Comparison of ENCODE assay signal across 24 cellular contexts in the genomic region with DNA sequence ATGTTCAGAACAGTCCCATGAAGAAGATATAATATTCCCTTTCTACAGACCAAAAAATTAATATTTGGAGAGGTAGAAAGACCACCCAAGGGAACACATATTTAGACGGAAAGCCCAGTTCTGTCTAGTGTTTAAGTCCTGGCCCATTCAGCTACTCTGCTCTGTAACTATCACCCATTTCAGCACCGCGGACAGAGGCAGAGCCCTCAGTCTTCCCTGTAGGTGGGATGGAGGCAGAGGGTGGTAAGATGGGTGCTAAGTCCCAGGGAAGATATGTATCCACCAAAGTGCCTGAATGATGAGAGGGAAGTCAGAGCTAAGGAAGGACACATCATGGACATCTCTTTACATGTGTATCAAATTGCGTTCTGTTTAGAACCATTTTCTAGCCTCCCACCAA. TPM values are rescaled to one million over a fixed set of nuclear protein-coding genes. Genes with fewer than 3 reads are reported as not detected.
DNase-seq lines count a peak whose midpoint lies in the region; ATAC-seq and FAIRE-seq lines count a peak whose summit lies in the region.
"Had no signal": no experiment of that assay in that cellular context is flagged by ENCODE, and none has a peak within 500 bp of the region (broad histone marks: within the 10 kb centered on the region; RNA-seq: fewer than 3 reads in every experiment).

No MANE protein-coding gene starts in this region.

- DNase-seq in activated naive CD4-positive, alpha-beta T cell treated with anti-CD3 and anti-CD28 coated beads, Interleukin-2, amount 10 ng/mL, durations not matched to agents 7 days and 5 days: peak; percentile 47
- no peak for DNase-seq in activated naive CD4-positive, alpha-beta T cell treated with Interleukin-2 at 50 U/mL for 16 hours
- DNase-seq in Karpas-422: peak; percentile 61
- peak; percentile 30 for DNase-seq in activated CD8-positive, alpha-beta T cell treated with anti-CD3 and anti-CD28 coated beads, Interleukin-2, amount 10 ng/mL, durations not matched to agents 7 days and 5 days
- DNase-seq in neuronal stem cell (ENCODE audit: low spot score): peak; percentile 57
- no peak for DNase-seq in GM19239 (ENCODE audit: insufficient read length, low spot score)
- DNase-seq: activated gamma-delta T cell; brain microvascular endothelial cell; COR-L47; GF-D8; heart left ventricle; HFFc6; kidney glomerular epithelial cell; NCI-H146; NCI-H2227 treated with DMSO at 0.1 percent for 48 hours; NK-92 treated with Interleukin-12 subunit alpha and Interleukin-12 subunit beta, amount 100 ng/mL, for 24 hours; pancreas; SIG-M5; stimulated activated naive CD4-positive, alpha-beta T cell treated with Interleukin-2 at 50 U/mL for 16 hours; T-helper 9 cell had no signal

- H2AFZ ChIP-seq in Karpas-422 (ENCODE audit: low read length): no peak overlapping the region
- H2AFZ ChIP-seq in neuronal stem cell (ENCODE audit: low read length): no peak overlapping the region

- 0 out of 2 replicates have a peak, but pooled peaks cover 3% of the 10 kb centered on the region for H4K20me1 ChIP-seq in Karpas-422 (ENCODE audit: insufficient read depth, low read depth, low read length)

- no peak overlapping the region for H3K23ac ChIP-seq in neuronal stem cell (ENCODE audit: low read depth, low read length, poor library complexity)

- CTCF ChIA-PET in activated naive CD4-positive, alpha-beta T cell treated with anti-CD3 and anti-CD28 coated beads, Interleukin-2, amount 10 ng/mL, durations not matched to agents 7 days and 5 days (lab: Charles Lee): no interaction called here
- CTCF ChIA-PET in activated CD8-positive, alpha-beta T cell treated with anti-CD3 and anti-CD28 coated beads, Interleukin-2, amount 10 ng/mL, durations not matched to agents 7 days and 5 days (lab: Charles Lee): no interaction called here

- no CpG with 5 or more reads among the region's 4 CpGs for WGBS in neuronal stem cell (ENCODE audit: extremely low coverage in 2 of 2, insufficient read length in 2 of 2, insufficient replicate concordance in 1 of 2), 2 donors

- H3K27ac ChIP-seq in Karpas-422 (ENCODE audit: low read length): no peak overlapping the region
- H3K27ac ChIP-seq in neuronal stem cell (replicated peaks; ENCODE audit: low read length): no peak overlapping the region
- H3K27ac ChIP-seq: brain microvascular endothelial cell, heart left ventricle, pancreas had no signal

- H2BK5ac ChIP-seq in neuronal stem cell (ENCODE audit: low read length): no peak overlapping the region

- H3K27ac Mint-ChIP-seq in activated naive CD4-positive, alpha-beta T cell treated with anti-CD3 and anti-CD28 coated beads, Interleukin-2, amount 10 ng/mL, durations not matched to agents 7 days and 5 days: no peak overlapping the region
- no peak overlapping the region for H3K27ac Mint-ChIP-seq in activated CD8-positive, alpha-beta T cell treated with anti-CD3 and anti-CD28 coated beads, Interleukin-2, amount 10 ng/mL, durations not matched to agents 7 days and 5 days
- H3K27ac Mint-ChIP-seq: HFFc6, IgD-negative memory B cell had no signal

- no peaks in the 10 kb centered on the region for H3K9me2 ChIP-seq in Karpas-422 (replicated peaks; ENCODE audit: insufficient read depth, low read length)

- H3K4me2 ChIP-seq in Karpas-422 (ENCODE audit: low read depth, low read length, poor library complexity, severe bottlenecking): no peak overlapping the region
- H3K4me2 ChIP-seq in neuronal stem cell (ENCODE audit: insufficient read depth, low read length, poor library complexity, severe bottlenecking): no peak overlapping the region

- no peak overlapping the region for H4K91ac ChIP-seq in neuronal stem cell (ENCODE audit: low read depth, low read length, poor library complexity)

- no peak overlapping the region for H2AK5ac ChIP-seq in neuronal stem cell (ENCODE audit: low read depth, low read length)

- H3K18ac ChIP-seq in neuronal stem cell (ENCODE audit: low read length): no peak overlapping the region

- H3K4me1 Mint-ChIP-seq in activated naive CD4-positive, alpha-beta T cell treated with anti-CD3 and anti-CD28 coated beads, Interleukin-2, amount 10 ng/mL, durations not matched to agents 7 days and 5 days: no peaks in the 10 kb centered on the region
- no peaks in the 10 kb centered on the region for H3K4me1 Mint-ChIP-seq in activated CD8-positive, alpha-beta T cell treated with anti-CD3 and anti-CD28 coated beads, Interleukin-2, amount 10 ng/mL, durations not matched to agents 7 days and 5 days (ENCODE audit: low read depth)

- H3K36me3 ChIP-seq in Karpas-422 (ENCODE audit: insufficient read depth, low read length): no peaks in the 10 kb centered on the region
- H3K36me3 ChIP-seq in neuronal stem cell (replicated peaks in 1 of 2; ENCODE audit: control insufficient read depth in 2 of 2, insufficient read depth in 2 of 2, low read length in 2 of 2): no peaks in the 10 kb centered on the region
- H3K36me3 ChIP-seq: brain microvascular endothelial cell, heart left ventricle, pancreas had no signal

- H3K4ac ChIP-seq in neuronal stem cell (ENCODE audit: low read length): no peak overlapping the region

- no peak overlapping the region for H4K8ac ChIP-seq in neuronal stem cell (ENCODE audit: low read depth, low read length)

- H3K36me3 Mint-ChIP-seq in activated naive CD4-positive, alpha-beta T cell treated with anti-CD3 and anti-CD28 coated beads, Interleukin-2, amount 10 ng/mL, durations not matched to agents 7 days and 5 days: no peaks in the 10 kb centered on the region
- no peaks in the 10 kb centered on the region for H3K36me3 Mint-ChIP-seq in activated CD8-positive, alpha-beta T cell treated with anti-CD3 and anti-CD28 coated beads, Interleukin-2, amount 10 ng/mL, durations not matched to agents 7 days and 5 days (ENCODE audit: low read depth)
- H3K36me3 Mint-ChIP-seq: IgD-negative memory B cell had no signal

- POLR2A ChIA-PET in activated CD8-positive, alpha-beta T cell treated with anti-CD3 and anti-CD28 coated beads, Interleukin-2, amount 10 ng/mL, durations not matched to agents 7 days and 5 days (lab: Charles Lee): no interaction called here

- H2BK12ac ChIP-seq in neuronal stem cell (ENCODE audit: low read length): no peak overlapping the region

- no peak overlapping the region for H2BK120ac ChIP-seq in neuronal stem cell (ENCODE audit: low read depth, low read length)

- H3K9ac ChIP-seq in Karpas-422 (ENCODE audit: low read length): no peak overlapping the region
- H3K9ac ChIP-seq in neuronal stem cell (ENCODE audit: low read depth, low read length, poor library complexity): no peak overlapping the region

- H3K4me3 ChIP-seq in Karpas-422 (ENCODE audit: low read length): no peak overlapping the region
- H3K4me3 ChIP-seq in neuronal stem cell (ENCODE audit: low read length in 2 of 2): no peak overlapping the region
- H3K4me3 ChIP-seq: heart left ventricle, pancreas had no signal

- peaks cover 2% of the 10 kb centered on the region for H3K79me1 ChIP-seq in neuronal stem cell (ENCODE audit: low read depth, low read length)

- H3K4me3 Mint-ChIP-seq in activated naive CD4-positive, alpha-beta T cell treated with anti-CD3 and anti-CD28 coated beads, Interleukin-2, amount 10 ng/mL, durations not matched to agents 7 days and 5 days: no peak overlapping the region
- no peak overlapping the region for H3K4me3 Mint-ChIP-seq in activated CD8-positive, alpha-beta T cell treated with anti-CD3 and anti-CD28 coated beads, Interleukin-2, amount 10 ng/mL, durations not matched to agents 7 days and 5 days
- H3K4me3 Mint-ChIP-seq: HFFc6, IgD-negative memory B cell had no signal

- H3K4me1 ChIP-seq in Karpas-422 (ENCODE audit: low read length) (no peaks in the 10 kb centered on the region), neuronal stem cell (ENCODE audit: control insufficient read depth in 2 of 2, insufficient read depth in 1 of 2, low read depth in 1 of 2, low read length in 2 of 2) (no peaks in the 10 kb centered on the region)
- H3K4me1 ChIP-seq: heart left ventricle, pancreas had no signal

- no peak for ATAC-seq in activated CD8-positive, alpha-beta T cell treated with anti-CD3 and anti-CD28 coated beads, Interleukin-2, amount 10 ng/mL, durations not matched to agents 7 days and 5 days
- ATAC-seq in HG02623 (IDR thresholded peaks at IDR 0.05; ENCODE audit: unreplicated experiment) (no peak), HG02642 (IDR thresholded peaks at IDR 0.05; ENCODE audit: poor library complexity, unreplicated experiment) (no peak)
- ATAC-seq: heart left ventricle, pancreas had no signal

- no peaks in the 10 kb centered on the region for H3K9me3 Mint-ChIP-seq in activated naive CD4-positive, alpha-beta T cell treated with anti-CD3 and anti-CD28 coated beads, Interleukin-2, amount 10 ng/mL, durations not matched to agents 7 days and 5 days
- H3K9me3 Mint-ChIP-seq in activated CD8-positive, alpha-beta T cell treated with anti-CD3 and anti-CD28 coated beads, Interleukin-2, amount 10 ng/mL, durations not matched to agents 7 days and 5 days (ENCODE audit: insufficient read depth): no peaks in the 10 kb centered on the region

- H3K9me3 ChIP-seq in Karpas-422 (ENCODE audit: low read length): no peaks in the 10 kb centered on the region
- no peaks in the 10 kb centered on the region for H3K9me3 ChIP-seq in neuronal stem cell (replicated peaks in 1 of 2; ENCODE audit: control insufficient read depth in 2 of 2, insufficient read depth in 1 of 2, low read depth in 1 of 2, low read length in 2 of 2)
- H3K9me3 ChIP-seq: heart left ventricle, pancreas had no signal

- H3K27me3 ChIP-seq in Karpas-422 (ENCODE audit: low read length) (no peaks in the 10 kb centered on the region), neuronal stem cell (ENCODE audit: control insufficient read depth in 3 of 3, insufficient read depth in 3 of 3, low read depth in 1 of 3, low read length in 3 of 3) (peaks cover 0 to 10% (median 0%) of the 10 kb centered on the region in 3 experiments)
- H3K27me3 ChIP-seq: brain microvascular endothelial cell had no signal

- FAIRE-seq in GM19239 (lab: Jason Lieb, UNC): no peak
- FAIRE-seq: pancreas had no signal

- H2BK15ac ChIP-seq in neuronal stem cell (ENCODE audit: low read length): no peak overlapping the region

- H3K27me3 Mint-ChIP-seq in activated naive CD4-positive, alpha-beta T cell treated with anti-CD3 and anti-CD28 coated beads, Interleukin-2, amount 10 ng/mL, durations not matched to agents 7 days and 5 days: peaks cover 4% of the 10 kb centered on the region
- no peaks in the 10 kb centered on the region for H3K27me3 Mint-ChIP-seq in activated CD8-positive, alpha-beta T cell treated with anti-CD3 and anti-CD28 coated beads, Interleukin-2, amount 10 ng/mL, durations not matched to agents 7 days and 5 days (ENCODE audit: low read depth)

- no peaks in the 10 kb centered on the region for H3K79me2 ChIP-seq in Karpas-422 (ENCODE audit: low read length)

- H3K14ac ChIP-seq in neuronal stem cell (ENCODE audit: low read length): no peak overlapping the region

RNA-seq across cellular contexts. Expression of a gene that starts 27.8 kb away (rescaled TPM):
- not detected in 2 replicates for total RNA-seq in Karpas-422 (2014; rRNA removed; shearing (Covaris generic); ENCODE audit: low replicate concordance)
- total RNA-seq in activated CD8-positive, alpha-beta T cell treated with anti-CD3 and anti-CD28 coated beads, Interleukin-2, amount 10 ng/mL, durations not matched to agents 7 days and 5 days: not detected
- not detected for polyA plus RNA-seq in neuronal stem cell (2013, experiment 1 of 2)
- polyA plus RNA-seq in neuronal stem cell (2013, experiment 2 of 2): not detected
- total RNA-seq: heart left ventricle, HFFc6, pancreas, ureter had no signal
- polyA plus RNA-seq: heart left ventricle, IgD-negative memory B cell, pancreas had no signal

Comparison
In these comparisons a context has a peak if more than half of its experiments do, and no peak if none do; other contexts are left out.
1. DNase-seq: peak in activated naive CD4-positive, alpha-beta T cell treated with anti-CD3 and anti-CD28 coated beads, Interleukin-2, amount 10 ng/mL, durations not matched to agents 7 days and 5 days (single experiment), Karpas-422 (single experiment), activated CD8-positive, alpha-beta T cell treated with anti-CD3 and anti-CD28 coated beads, Interleukin-2, amount 10 ng/mL, durations not matched to agents 7 days and 5 days (single experiment) and neuronal stem cell (single experiment); none in activated naive CD4-positive, alpha-beta T cell treated with Interleukin-2 at 50 U/mL for 16 hours (single experiment) and GM19239 (single experiment).